Comparison of ENCODE assay signal across 14 cellular contexts in genomic region chr17:83181991-83182619, GRCh38.
DNase-seq lines count a peak whose midpoint lies in the region; ATAC-seq and TF ChIP-seq lines count a peak whose summit lies in the region.
"Had no signal": no experiment of that assay in that cellular context is flagged by ENCODE, and none has a peak within 500 bp of the region (broad histone marks: within the 10 kb centered on the region; RNA-seq: fewer than 3 reads in every experiment).

No MANE protein-coding gene starts in this region.

- DNase-seq in activated CD4-positive, alpha-beta memory T cell treated with anti-CD3 and anti-CD28 coated beads, Interleukin-2, amount 10 ng/mL, durations not matched to agents 7 days and 5 days = peak; percentile 15
- DNase-seq in activated CD4-positive, alpha-beta memory T cell treated with anti-CD3 and anti-CD28 coated beads for 36 hours = no peak
- DNase-seq in Panc1 (ENCODE audit: low read depth, low spot score) (no peak), islet precursor cell (peak; percentile 37), foreskin melanocyte (no peak), COLO829 (ENCODE audit: low spot score) (no peak)
- peak; percentile 20 for DNase-seq in stimulated activated CD8-positive, alpha-beta memory T cell treated with anti-CD3 and anti-CD28 coated beads, Interleukin-4, amount 100 ng/mL, for 48 hours
- no peak for DNase-seq in stimulated activated CD4-positive, alpha-beta T cell treated with anti-CD3 and anti-CD28 coated beads, Interleukin-4, amount 100 ng/mL, for 4 hours
- DNase-seq: activated naive CD4-positive, alpha-beta T cell treated with Interleukin-2 at 50 U/mL for 16 hours; Karpas-422; NCI-H524; SHP77 had no signal

- H3K27ac ChIP-seq in Panc1 (ENCODE audit: low read length) = no peak overlapping the region
- H3K27ac ChIP-seq: ascending aorta had no signal

- no peak overlapping the region for H3K4me3 ChIP-seq in Panc1 (ENCODE audit: low read depth in 2 of 2, low read length in 2 of 2)
- H3K4me3 ChIP-seq: ascending aorta, mucosa of descending colon had no signal

- ATAC-seq in Panc1 = peak; percentile 28; the same call in 1 of the 2 replicates

- in situ Hi-C loops in Panc1 (cut with HindIII; ENCODE audit: low pct_unique_long_range_greater_than_20kb, low sequenced_read_pairs) = no loop called here

- no peaks in the 10 kb centered on the region for H3K9me3 ChIP-seq in Panc1 (ENCODE audit: control insufficient read depth, insufficient read depth, low read depth, low read length)
- H3K9me3 ChIP-seq: ascending aorta, mucosa of descending colon had no signal

- CTCF ChIA-PET in activated CD4-positive, alpha-beta memory T cell treated with anti-CD3 and anti-CD28 coated beads, Interleukin-2, amount 10 ng/mL, durations not matched to agents 7 days and 5 days (lab: Charles Lee) = no interaction called here
- CTCF ChIA-PET in activated CD4-positive, alpha-beta memory T cell treated with anti-CD3 and anti-CD28 coated beads for 36 hours (lab: Charles Lee) = no interaction called here
- CTCF ChIA-PET in Panc1 (lab: Charles Lee) = no interaction called here

- no peak overlapping the region for H3K4me3 Mint-ChIP-seq in activated CD4-positive, alpha-beta memory T cell treated with anti-CD3 and anti-CD28 coated beads, Interleukin-2, amount 10 ng/mL, durations not matched to agents 7 days and 5 days
- H3K4me3 Mint-ChIP-seq in activated CD4-positive, alpha-beta memory T cell treated with anti-CD3 and anti-CD28 coated beads for 36 hours = no peak overlapping the region

- H3K27me3 Mint-ChIP-seq in activated CD4-positive, alpha-beta memory T cell treated with anti-CD3 and anti-CD28 coated beads, Interleukin-2, amount 10 ng/mL, durations not matched to agents 7 days and 5 days = peaks cover 10% of the 10 kb centered on the region
- H3K27me3 Mint-ChIP-seq in activated CD4-positive, alpha-beta memory T cell treated with anti-CD3 and anti-CD28 coated beads for 36 hours = no peaks in the 10 kb centered on the region

- no peaks in the 10 kb centered on the region for H3K36me3 ChIP-seq in Panc1 (ENCODE audit: control insufficient read depth, insufficient read depth, low read length)
- H3K36me3 ChIP-seq: ascending aorta had no signal

- intact Hi-C loops in activated CD4-positive, alpha-beta memory T cell treated with anti-CD3 and anti-CD28 coated beads for 36 hours (cut with micrococcal nuclease) = no loop called here
- intact Hi-C loops in Panc1 (cut with micrococcal nuclease; ENCODE audit: unreplicated experiment) = no loop called here

- no peaks in the 10 kb centered on the region for H3K4me1 Mint-ChIP-seq in activated CD4-positive, alpha-beta memory T cell treated with anti-CD3 and anti-CD28 coated beads, Interleukin-2, amount 10 ng/mL, durations not matched to agents 7 days and 5 days
- peaks cover under 1% of the 10 kb centered on the region for H3K4me1 Mint-ChIP-seq in activated CD4-positive, alpha-beta memory T cell treated with anti-CD3 and anti-CD28 coated beads for 36 hours (ENCODE audit: low read depth)

- no peak overlapping the region for H3K27ac Mint-ChIP-seq in activated CD4-positive, alpha-beta memory T cell treated with anti-CD3 and anti-CD28 coated beads, Interleukin-2, amount 10 ng/mL, durations not matched to agents 7 days and 5 days
- H3K27ac Mint-ChIP-seq in activated CD4-positive, alpha-beta memory T cell treated with anti-CD3 and anti-CD28 coated beads for 36 hours = no peak overlapping the region

- H3K9me3 Mint-ChIP-seq in activated CD4-positive, alpha-beta memory T cell treated with anti-CD3 and anti-CD28 coated beads, Interleukin-2, amount 10 ng/mL, durations not matched to agents 7 days and 5 days = no peaks in the 10 kb centered on the region
- no peaks in the 10 kb centered on the region for H3K9me3 Mint-ChIP-seq in activated CD4-positive, alpha-beta memory T cell treated with anti-CD3 and anti-CD28 coated beads for 36 hours

- TF ChIP-seq CTCF in Panc1 (IDR thresholded peaks at IDR 0.05) = no peak

- H3K4me1 ChIP-seq in Panc1 (ENCODE audit: control insufficient read depth, insufficient read depth, low read length) = no peaks in the 10 kb centered on the region

- BruUV-seq in Panc1 (replicated peaks; lab: Mats Ljungman, UMichigan) = no TSS peak

- no peaks in the 10 kb centered on the region for H3K27me3 ChIP-seq in Panc1 (ENCODE audit: control insufficient read depth, insufficient read depth, low read length)
- H3K27me3 ChIP-seq: ascending aorta had no signal

- POLR2A ChIA-PET in activated CD4-positive, alpha-beta memory T cell treated with anti-CD3 and anti-CD28 coated beads, Interleukin-2, amount 10 ng/mL, durations not matched to agents 7 days and 5 days (lab: Charles Lee) = no interaction called here
- POLR2A ChIA-PET in activated CD4-positive, alpha-beta memory T cell treated with anti-CD3 and anti-CD28 coated beads for 36 hours (lab: Charles Lee) = no interaction called here
- POLR2A ChIA-PET in Panc1 (lab: Charles Lee) = no interaction called here

- no peaks in the 10 kb centered on the region for H3K36me3 Mint-ChIP-seq in activated CD4-positive, alpha-beta memory T cell treated with anti-CD3 and anti-CD28 coated beads, Interleukin-2, amount 10 ng/mL, durations not matched to agents 7 days and 5 days (ENCODE audit: low read depth)
- no peaks in the 10 kb centered on the region for H3K36me3 Mint-ChIP-seq in activated CD4-positive, alpha-beta memory T cell treated with anti-CD3 and anti-CD28 coated beads for 36 hours

Comparison
In these comparisons a context has a peak if more than half of its experiments do, and no peak if none do; other contexts are left out.
1. DNase-seq: peak in activated CD4-positive, alpha-beta memory T cell treated with anti-CD3 and anti-CD28 coated beads, Interleukin-2, amount 10 ng/mL, durations not matched to agents 7 days and 5 days (single experiment), islet precursor cell (single experiment) and stimulated activated CD8-positive, alpha-beta memory T cell treated with anti-CD3 and anti-CD28 coated beads, Interleukin-4, amount 100 ng/mL, for 48 hours (single experiment); none in activated CD4-positive, alpha-beta memory T cell treated with anti-CD3 and anti-CD28 coated beads for 36 hours (single experiment), Panc1 (single experiment), stimulated activated CD4-positive, alpha-beta T cell treated with anti-CD3 and anti-CD28 coated beads, Interleukin-4, amount 100 ng/mL, for 4 hours (0 of 2), foreskin melanocyte (single experiment) and COLO829 (single experiment).